In the genomic region with DNA sequence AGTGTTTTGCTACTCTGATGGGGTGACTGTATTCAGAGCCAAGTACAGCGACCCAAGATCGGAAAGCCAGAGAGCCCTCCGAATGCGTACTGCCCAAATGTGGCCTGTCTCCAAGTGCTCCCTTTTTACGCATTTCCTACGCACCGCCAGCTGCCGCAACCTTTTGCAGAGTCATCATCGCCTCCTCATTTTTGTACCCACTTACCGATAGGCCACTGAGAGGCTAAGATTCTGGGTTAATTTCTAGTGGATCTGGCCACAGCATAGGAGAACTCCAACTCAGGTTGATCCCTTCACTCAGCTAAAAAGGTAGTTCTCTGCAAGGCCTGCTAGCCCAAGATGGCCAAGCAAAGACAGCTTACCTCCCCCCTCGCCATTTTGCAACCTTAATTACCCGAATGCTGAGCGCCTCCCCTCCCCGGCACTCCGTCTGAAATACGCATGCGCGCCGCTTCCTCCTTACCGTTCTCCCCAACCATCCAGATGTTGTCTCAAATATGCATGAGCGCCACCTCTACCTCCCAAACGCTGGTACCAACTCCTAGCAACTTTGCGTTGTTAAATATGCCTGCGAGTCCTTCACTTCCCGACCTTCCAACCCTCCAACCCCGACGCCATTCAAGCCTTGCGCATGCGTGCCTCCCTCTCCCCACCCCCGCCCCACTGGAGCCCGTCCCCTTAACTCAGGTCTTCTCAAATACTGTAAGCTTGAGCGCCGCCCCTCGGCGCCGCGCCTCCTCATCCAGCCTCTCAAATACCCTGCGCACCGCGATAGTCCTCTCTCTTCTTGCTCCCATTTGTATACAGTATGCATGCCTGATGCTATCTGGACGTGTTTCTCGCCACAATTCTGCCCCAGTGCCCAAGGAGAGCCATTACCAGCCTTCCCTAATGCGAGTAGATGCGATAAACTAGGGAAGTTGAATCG, we compare ENCODE assay signal across 8 cellular contexts. TPM values are rescaled to one million over a fixed set of nuclear protein-coding genes. Genes with fewer than 3 reads are reported as not detected.
DNase-seq lines count a peak whose midpoint lies in the region; ATAC-seq and TF ChIP-seq lines count a peak whose summit lies in the region.

No MANE protein-coding gene starts in this region.

- DNase-seq in AG04449 (ENCODE audit: low read depth, low spot score) (peak; percentile 56), NCI-H2171 treated with DMSO at 0.1 percent for 48 hours (lab: John Stamatoyannopoulos, UW) (peak; percentile 91), breast epithelium (ENCODE audit: low spot score in 2 of 2) (peak; percentile 81 to 89), inferior parietal cortex (ENCODE audit: extremely low spot score) (peak; percentile 76), spleen (peak; percentile 94)

- H3K4me1 ChIP-seq in breast epithelium (no peaks in the 10 kb centered on the region), spleen (peaks cover 0 to 31% (median 11%) of the 10 kb centered on the region in 6 donors)

- H3K4me3 ChIP-seq in AG04449 (ENCODE audit: low read depth, low read length), result peak overlapping the region; percentile 78
- H3K4me3 ChIP-seq in breast epithelium, result peak overlapping the region; percentile 56 to 71 (median 60)
- H3K4me3 ChIP-seq in spleen, result peak overlapping the region; percentile 43 to 84 (median 56)

- CTCF ChIA-PET in AG04449 (lab: Yijun Ruan, JAX), result interaction anchor here (1.4 to 1.7 kb wide), 2 partner anchors 52 to 91 kb away, joined by 3 to 4 read pairs; no protein-coding TSS in a partner anchor

- H3K27ac ChIP-seq in VCaP, result peak overlapping the region; percentile 94
- peak overlapping the region; percentile 90 to 94 for H3K27ac ChIP-seq in breast epithelium
- peak overlapping the region; percentile 81 to 94 (median 90) for H3K27ac ChIP-seq in spleen

- H3K36me3 ChIP-seq in breast epithelium (no peaks in the 10 kb centered on the region), spleen (peaks cover 0 to under 1% (median 0%) of the 10 kb centered on the region in 6 donors)

- TF ChIP-seq POLR2A in breast epithelium (IDR thresholded peaks at IDR 0.05) (no peak), spleen (IDR thresholded peaks at IDR 0.05) (no peak)

- H3K27me3 ChIP-seq in breast epithelium, result peaks cover 0 to 15% of the 10 kb centered on the region in 2 donors
- no peaks in the 10 kb centered on the region for H3K27me3 ChIP-seq in spleen (replicated peaks in 1 of 7)

- TF ChIP-seq CTCF in AG04449 (IDR thresholded peaks at IDR 0.05; ENCODE audit: insufficient read depth, low read length, missing control alignments) (no peak), VCaP (conservative IDR thresholded peaks at IDR 0.05) (no peak), breast epithelium (IDR thresholded peaks at IDR 0.05) (no peak), spleen (IDR thresholded peaks at IDR 0.05 in 8 of 11, conservative IDR thresholded peaks at IDR 0.05 in 3 of 11) (peak in 3 of 11 experiments; percentile 20 to 38 (median 29))

- POLR2A ChIA-PET in AG04449 (lab: Yijun Ruan, JAX), result interaction anchor here (1.0 kb wide), 1 partner anchor 52 kb away, joined by 3 read pairs; no protein-coding TSS in a partner anchor

- intact Hi-C loops in breast epithelium (cut with DNase I; ENCODE audit: low total_unique reads), result no loop called here
- intact Hi-C loops in spleen (cut with DNase I; ENCODE audit: low total_unique reads), result no loop called here

- WGBS in spleen, 5 donors, result 0 to 25% (median 1%) methylated on average over 26 to 45 of the region's 45 CpGs

- ATAC-seq in GM18868 (IDR thresholded peaks at IDR 0.05; ENCODE audit: unreplicated experiment) (peak; percentile 90), HG03103 (IDR thresholded peaks at IDR 0.05; ENCODE audit: low read depth, unreplicated experiment) (peak; percentile 82)

- H3K9me3 ChIP-seq in breast epithelium (no peaks in the 10 kb centered on the region), spleen (no peaks in the 10 kb centered on the region)

RNA-seq across cellular contexts. Expression of a gene that starts 11.8 kb away (rescaled TPM):
- total RNA-seq in breast epithelium (not detected), spleen (not detected)
- not detected for polyA plus RNA-seq in spleen

Comparison
In these comparisons a context has a peak if more than half of its experiments do, and no peak if none do; other contexts are left out.
1. Peak in every context shown above with its lines: DNase-seq, ATAC-seq, H3K4me3 ChIP-seq and H3K27ac ChIP-seq.